1 cellular context compared by ENCODE assay signal in the genomic region with DNA sequence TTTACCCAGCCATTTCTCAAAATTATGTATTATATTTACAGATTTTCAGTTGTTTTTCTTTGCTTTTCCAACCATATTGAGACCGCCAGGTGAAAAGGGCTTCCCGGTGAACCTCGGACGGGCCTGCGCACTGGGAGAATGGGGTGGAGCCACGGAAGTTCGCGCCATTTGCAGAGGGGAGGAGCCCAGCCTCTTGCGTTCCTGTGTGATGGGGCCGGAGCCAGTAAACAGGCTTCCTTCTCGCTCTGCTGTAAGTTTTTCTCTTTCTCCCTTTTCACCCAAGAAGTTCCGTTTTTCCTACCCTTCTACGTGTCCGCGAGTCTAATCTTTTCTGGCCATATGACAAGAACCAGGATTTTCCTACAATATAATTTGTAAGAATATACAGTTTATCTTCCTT.
TF ChIP-seq lines count a peak whose summit lies in the region.

No MANE protein-coding gene starts in this region.

TF ChIP-seq in H1, 55 proteins besides CTCF, POLR2A, EP300 and RAD21 (continued from another document):
- no peak for TF ChIP-seq CHD7 (IDR thresholded peaks at IDR 0.05; ENCODE audit: insufficient replicate concordance, low read length)
- peak; percentile 43; the same call in 1 of the 2 replicates for TF ChIP-seq NRF1 (IDR thresholded peaks at IDR 0.05; ENCODE audit: low read depth, low read length)
- no peak for TF ChIP-seq E2F6 (IDR thresholded peaks at IDR 0.05)
- TF ChIP-seq EGR1 (IDR thresholded peaks at IDR 0.05; ENCODE audit: borderline replicate concordance, low read depth, low read length): no peak
- TF ChIP-seq PHF8 (conservative IDR thresholded peaks at IDR 0.05; ENCODE audit: low read depth, low read length): peak; percentile 50
- peak; percentile 90 for TF ChIP-seq TAF1 (IDR thresholded peaks at IDR 0.05; ENCODE audit: low read depth, low read length)
- no peak for TF ChIP-seq CTBP2 (IDR thresholded peaks at IDR 0.05; ENCODE audit: borderline replicate concordance, insufficient read depth, insufficient read length, low read length)
- peak; percentile 70 for TF ChIP-seq YY1 (IDR thresholded peaks at IDR 0.05; ENCODE audit: low read depth, low read length)
- TF ChIP-seq KDM4A (IDR thresholded peaks at IDR 0.05; ENCODE audit: low read depth, low read length, severe bottlenecking): no peak
